Comparison of ENCODE assay signal across 15 cellular contexts in the genomic region with DNA sequence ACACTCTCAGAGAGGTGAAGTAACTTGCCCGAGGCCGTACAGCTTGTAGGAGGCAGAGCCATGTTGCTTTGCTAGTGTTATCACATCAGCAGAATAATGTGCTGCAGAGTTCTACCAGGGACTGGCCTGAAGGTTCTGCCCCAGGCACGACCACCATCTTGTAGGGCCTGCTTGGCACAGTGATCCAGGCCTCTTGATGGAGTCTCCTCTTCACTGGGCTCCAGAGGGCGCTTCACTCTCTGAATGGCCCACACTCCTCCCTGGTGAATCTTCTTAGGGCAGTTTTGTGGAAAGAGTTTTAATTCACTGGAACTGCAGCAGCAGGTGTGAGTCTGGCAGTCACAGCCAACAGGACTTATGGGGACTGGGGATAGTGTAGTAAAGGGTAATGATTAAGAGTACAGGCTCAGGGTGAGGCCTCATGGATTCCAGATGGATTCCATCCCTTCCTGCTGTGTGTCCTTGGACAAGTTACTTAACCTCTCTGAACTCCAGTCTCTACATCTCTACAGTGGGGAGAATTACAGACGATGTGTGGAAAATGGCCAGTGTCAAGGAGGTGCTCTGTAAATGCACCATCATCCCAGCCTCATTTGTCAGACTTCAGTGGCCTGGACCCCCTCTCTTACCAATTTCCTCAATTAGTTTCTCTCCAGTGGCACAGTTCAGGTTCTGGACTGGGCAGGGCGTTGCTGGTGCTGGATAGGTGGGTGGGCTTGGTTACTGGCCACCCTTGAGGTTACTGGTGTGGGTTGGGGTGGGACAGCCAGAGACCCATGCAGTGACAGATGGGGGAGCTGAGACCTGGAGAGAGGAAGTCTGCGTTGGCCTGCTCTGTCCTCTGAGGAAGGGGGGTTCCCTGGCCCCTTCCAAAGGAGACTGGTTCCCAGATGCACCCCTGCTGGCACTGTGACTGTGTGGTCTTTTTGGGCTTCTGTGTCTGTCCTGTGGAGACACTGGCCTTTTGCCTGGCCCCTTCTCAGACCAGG. TPM values are rescaled to one million over a fixed set of nuclear protein-coding genes. Genes with fewer than 3 reads are reported as not detected.
DNase-seq lines count a peak whose midpoint lies in the region; ATAC-seq and TF ChIP-seq lines count a peak whose summit lies in the region.
"Had no signal": no experiment of that assay in that cellular context is flagged by ENCODE, and none has a peak within 500 bp of the region (broad histone marks: within the 10 kb centered on the region; RNA-seq: fewer than 3 reads in every experiment).

No MANE protein-coding gene starts in this region.

- intact Hi-C loops in spleen (cut with DNase I; ENCODE audit: low total_unique reads) = no loop called here

- H3K27me3 ChIP-seq in spleen (replicated peaks in 1 of 7) = peaks cover 0 to 28% (median 0%) of the 10 kb centered on the region in 7 donors
- H3K27me3 ChIP-seq: BLaER1 treated with 17β-estradiol and CSF1 and Interleukin-3, amounts not matched to agents 10 nM and 100 nM had no signal

- 64 to 79% (median 73%) methylated on average over 7 of the region's 7 CpGs for WGBS in spleen, 5 donors

- H3K36me3 Mint-ChIP-seq in activated T-cell treated with anti-CD3 and anti-CD28 coated beads, Interleukin-2, amount 50 U/mL, for 4 hours (ENCODE audit: insufficient read depth) = no peaks in the 10 kb centered on the region

- ATAC-seq in activated T-cell treated with anti-CD3 and anti-CD28 coated beads, Interleukin-2, amount 50 U/mL, for 4 hours = no peak
- ATAC-seq: activated T-cell treated with anti-CD3 and anti-CD28 coated beads, Interleukin-2, amount 50 U/mL, for 72 hours; stimulated activated naive CD8-positive, alpha-beta T cell treated with anti-CD3 and anti-CD28 coated beads, Interleukin-15, Interleukin-2, amounts not matched to agents 100 U/mL and 50 U/mL, for 24 hours had no signal

- TF ChIP-seq CTCF in choroid plexus epithelial cell (conservative IDR thresholded peaks at IDR 0.05; ENCODE audit: low read depth, low read length) = peak; percentile 28
- no peak for TF ChIP-seq CTCF in spleen (IDR thresholded peaks at IDR 0.05 in 8 of 11, conservative IDR thresholded peaks at IDR 0.05 in 3 of 11)

- no peak overlapping the region for H3K4me3 Mint-ChIP-seq in activated T-cell treated with anti-CD3 and anti-CD28 coated beads, Interleukin-2, amount 50 U/mL, for 4 hours
- H3K4me3 Mint-ChIP-seq: activated T-cell treated with anti-CD3 and anti-CD28 coated beads, Interleukin-2, amount 50 U/mL, for 72 hours; memory B cell had no signal

- no peaks in the 10 kb centered on the region for H3K4me1 ChIP-seq in spleen

- no peaks in the 10 kb centered on the region for H3K36me3 ChIP-seq in spleen
- H3K36me3 ChIP-seq: BLaER1 treated with 17β-estradiol and CSF1 and Interleukin-3, amounts not matched to agents 10 nM and 100 nM had no signal

- H3K4me3 ChIP-seq in choroid plexus epithelial cell (ENCODE audit: low read depth, low read length) (no peak overlapping the region), spleen (no peak overlapping the region)
- H3K4me3 ChIP-seq: BLaER1 treated with 17β-estradiol and CSF1 and Interleukin-3, amounts not matched to agents 10 nM and 100 nM had no signal

- peaks cover 0 to 15% (median 3%) of the 10 kb centered on the region in 8 donors for H3K9me3 ChIP-seq in spleen

- peaks cover 10% of the 10 kb centered on the region for H3K27me3 Mint-ChIP-seq in activated T-cell treated with anti-CD3 and anti-CD28 coated beads, Interleukin-2, amount 50 U/mL, for 4 hours (ENCODE audit: low read depth)

- no peaks in the 10 kb centered on the region for H3K9me3 Mint-ChIP-seq in activated T-cell treated with anti-CD3 and anti-CD28 coated beads, Interleukin-2, amount 50 U/mL, for 4 hours
- H3K9me3 Mint-ChIP-seq: activated T-cell treated with anti-CD3 and anti-CD28 coated beads, Interleukin-2, amount 50 U/mL, for 72 hours had no signal

- no peak for TF ChIP-seq POLR2A in spleen (IDR thresholded peaks at IDR 0.05)

- no peak overlapping the region for H3K27ac ChIP-seq in spleen
- H3K27ac ChIP-seq: BLaER1 treated with 17β-estradiol and CSF1 and Interleukin-3, amounts not matched to agents 10 nM and 100 nM had no signal

- H3K4me1 Mint-ChIP-seq in activated T-cell treated with anti-CD3 and anti-CD28 coated beads, Interleukin-2, amount 50 U/mL, for 4 hours (ENCODE audit: low read depth) = peaks cover 9% of the 10 kb centered on the region

- DNase-seq in activated CD8-positive, alpha-beta memory T cell treated with anti-CD3 and anti-CD28 coated beads for 24 hours = peak; percentile 45
- DNase-seq in activated CD8-positive, alpha-beta memory T cell treated with anti-CD3 and anti-CD28 coated beads, Interleukin-2, amount 50 U/mL, for 4 hours = no peak
- DNase-seq in NCI-H510A treated with DMSO at 0.1 percent for 48 hours (lab: John Stamatoyannopoulos, UW) (peak; percentile 46), choroid plexus epithelial cell (ENCODE audit: low read depth) (peak; percentile 10), spleen (peak; percentile 56), NCI-H2171 (lab: John Stamatoyannopoulos, UW) (no peak), globus pallidus (ENCODE audit: low spot score) (no peak)
- DNase-seq in activated T-cell treated with anti-CD3 and anti-CD28 coated beads, Interleukin-2, amount 50 U/mL, for 4 hours = no peak
- DNase-seq: activated T-cell treated with anti-CD3 and anti-CD28 coated beads, Interleukin-2, amount 50 U/mL, for 72 hours; erythroblast; NCI-H2029; stimulated activated CD4-positive, alpha-beta T cell treated with anti-CD3 and anti-CD28 coated beads, Interleukin-1b, Interleukin-23, amount 100 ng/mL, for 48 hours; stimulated activated naive CD8-positive, alpha-beta T cell treated with anti-CD3 and anti-CD28 coated beads, Interleukin-15, Interleukin-2, amounts not matched to agents 100 U/mL and 50 U/mL, for 24 hours had no signal

RNA-seq across cellular contexts. Expression of a gene that starts 45.9 kb away (rescaled TPM):
- total RNA-seq in spleen = 100 to 1,000 TPM; 200 to 795 (median 433) TPM
- 10 to 100 TPM in 2 of 3 donors, 1 to 10 TPM in 1; 8.9 to 73.8 (median 52.7) TPM for polyA plus RNA-seq in spleen
- not detected for total RNA-seq in activated T-cell treated with anti-CD3 and anti-CD28 coated beads, Interleukin-2, amount 50 U/mL, for 4 hours

Comparison
In these comparisons a context has a peak if more than half of its experiments do, and no peak if none do; other contexts are left out.
1. DNase-seq: peak in activated CD8-positive, alpha-beta memory T cell treated with anti-CD3 and anti-CD28 coated beads for 24 hours (single experiment), NCI-H510A treated with DMSO at 0.1 percent for 48 hours (single experiment), choroid plexus epithelial cell (single experiment) and spleen (single experiment); none in activated CD8-positive, alpha-beta memory T cell treated with anti-CD3 and anti-CD28 coated beads, Interleukin-2, amount 50 U/mL, for 4 hours (single experiment), NCI-H2171 (single experiment), globus pallidus (single experiment) and activated T-cell treated with anti-CD3 and anti-CD28 coated beads, Interleukin-2, amount 50 U/mL, for 4 hours (single experiment).
2. RNA of a gene that starts 45.9 kb away (total RNA-seq): 200 to 795 TPM in spleen; not detected in activated T-cell treated with anti-CD3 and anti-CD28 coated beads, Interleukin-2, amount 50 U/mL, for 4 hours; every median in the first group is over 100 times any median in the second.